17 cellular contexts compared by ENCODE assay signal in genomic region chr3:67012564-67012963, GRCh38.
"Had no signal": no experiment of that assay in that cellular context is flagged by ENCODE, and none has a peak within 500 bp of the region (broad histone marks: within the 10 kb centered on the region; RNA-seq: fewer than 3 reads in every experiment).

No MANE protein-coding gene starts in this region.

- DNase-seq: effector memory CD8-positive, alpha-beta T cell; esophagus squamous epithelium; foreskin fibroblast; glutamatergic neuron; islet precursor cell; mammary epithelial cell; nucleus accumbens; ovary; right cardiac atrium; small intestine; stimulated activated CD4-positive, alpha-beta T cell treated with anti-CD3 and anti-CD28 coated beads, Interleukin-12 subunit alpha, Interleukin-12 subunit beta, amount 100 ng/mL, for 4 hours; stimulated activated naive CD8-positive, alpha-beta T cell treated with anti-CD3 and anti-CD28 coated beads, Interleukin-15, Interleukin-2, amounts not matched to agents 100 U/mL and 50 U/mL, for 24 hours; thyroid gland had no signal

- H3K27ac ChIP-seq: epithelial cell of prostate, esophagus squamous epithelium, gastroesophageal sphincter, neural progenitor cell, ovary, suprapubic skin, thyroid gland had no signal

- H3K9me3 ChIP-seq: esophagus squamous epithelium, gastroesophageal sphincter, ovary, suprapubic skin, thyroid gland had no signal

- H3K9ac ChIP-seq: neural progenitor cell had no signal

- H3K36me3 ChIP-seq: esophagus squamous epithelium, gastroesophageal sphincter, neural progenitor cell, ovary, suprapubic skin had no signal

- H3K27me3 ChIP-seq: esophagus squamous epithelium, gastroesophageal sphincter, neural progenitor cell, ovary, suprapubic skin, thyroid gland had no signal

- H3K4me1 ChIP-seq: esophagus squamous epithelium, gastroesophageal sphincter, neural progenitor cell, thyroid gland had no signal

- H3K4me2 ChIP-seq: neural progenitor cell had no signal

- H2AFZ ChIP-seq: neural progenitor cell had no signal

- H3K4me3 ChIP-seq: esophagus squamous epithelium, gastroesophageal sphincter, neural progenitor cell, ovary, suprapubic skin, thyroid gland had no signal
